Comparison of ENCODE assay signal across 20 cellular contexts in genomic region chr9:90860382-90860781, GRCh38. TPM values are rescaled to one million over a fixed set of nuclear protein-coding genes. Genes with fewer than 3 reads are reported as not detected.
"Had no signal": no experiment of that assay in that cellular context is flagged by ENCODE, and none has a peak within 500 bp of the region (broad histone marks: within the 10 kb centered on the region; RNA-seq: fewer than 3 reads in every experiment).

No MANE protein-coding gene starts in this region.

- H3K4me2 ChIP-seq: smooth muscle cell had no signal

- H3K4me3 Mint-ChIP-seq: activated naive CD8-positive, alpha-beta T cell; activated T-helper 1 cell treated with anti-CD3 and anti-CD28 coated beads, Interleukin-12 subunit alpha, Interleukin-12 subunit beta, Interleukin-2, Interleukin-4 antibody, amounts not matched to agents 30 ng/mL and 10 ng/mL and 1 ng/mL, durations not matched to agents 14 hours and 24 hours and 36 hours; naive thymus-derived CD8-positive, alpha-beta T cell; type B pancreatic cell had no signal

- H3K36me3 Mint-ChIP-seq: activated naive CD8-positive, alpha-beta T cell; naive thymus-derived CD8-positive, alpha-beta T cell; type B pancreatic cell had no signal

- H3K27me3 Mint-ChIP-seq: activated naive CD8-positive, alpha-beta T cell had no signal

- H3K4me1 ChIP-seq: gastrocnemius medialis, testis had no signal

- DNase-seq: activated CD4-positive, alpha-beta T cell treated with anti-CD3 and anti-CD28 coated beads, Interleukin-2, amount 50 U/mL, for 1 hour; activated CD4-positive, CD25-positive, alpha-beta regulatory T cell treated with anti-CD3 and anti-CD28 coated beads, Interleukin-2, amount 50 U/mL, for 72 hours; activated gamma-delta T cell treated with Interleukin-2 at 50 U/mL for 16 hours; activated T-cell treated with anti-CD3 and anti-CD28 coated beads for 4 hours; effector CD8-positive, alpha-beta T cell; gastrocnemius medialis; head of caudate nucleus; kidney glomerular epithelial cell; left ventricle myocardium inferior; mesenchymal stem cell; naive thymus-derived CD8-positive, alpha-beta T cell; stimulated activated CD4-positive, alpha-beta T cell treated with anti-CD3 and anti-CD28 coated beads, Interleukin-4, amount 100 ng/mL, for 1 hour; T1000; testis had no signal

- H3K36me3 ChIP-seq: gastrocnemius medialis, left ventricle myocardium inferior had no signal

- H3K27me3 ChIP-seq: gastrocnemius medialis, testis had no signal

- H3K27ac Mint-ChIP-seq: activated naive CD8-positive, alpha-beta T cell; activated T-helper 1 cell treated with anti-CD3 and anti-CD28 coated beads, Interleukin-12 subunit alpha, Interleukin-12 subunit beta, Interleukin-2, Interleukin-4 antibody, amounts not matched to agents 30 ng/mL and 10 ng/mL and 1 ng/mL, durations not matched to agents 14 hours and 24 hours and 36 hours; naive thymus-derived CD8-positive, alpha-beta T cell; type B pancreatic cell had no signal

- H3K4me3 ChIP-seq: gastrocnemius medialis, left ventricle myocardium inferior, mucosa of descending colon, smooth muscle cell, testis had no signal

- H3K27ac ChIP-seq: gastrocnemius medialis, left ventricle myocardium inferior, testis had no signal

- H3K9me3 Mint-ChIP-seq: activated T-helper 1 cell treated with anti-CD3 and anti-CD28 coated beads, Interleukin-12 subunit alpha, Interleukin-12 subunit beta, Interleukin-2, Interleukin-4 antibody, amounts not matched to agents 30 ng/mL and 10 ng/mL and 1 ng/mL, durations not matched to agents 14 hours and 24 hours and 36 hours; naive thymus-derived CD8-positive, alpha-beta T cell; type B pancreatic cell had no signal

- H3K9me3 ChIP-seq: gastrocnemius medialis, left ventricle myocardium inferior, mucosa of descending colon, testis had no signal

- ATAC-seq: esophagus mucosa; gastrocnemius medialis; naive thymus-derived CD8-positive, alpha-beta T cell had no signal

RNA-seq across cellular contexts. Expression of gene SYK, which starts 58.8 kb away (rescaled TPM):
- polyA plus RNA-seq: smooth muscle cell had no signal
